ENCODE assay signal across 16 cellular contexts in the genomic region with DNA sequence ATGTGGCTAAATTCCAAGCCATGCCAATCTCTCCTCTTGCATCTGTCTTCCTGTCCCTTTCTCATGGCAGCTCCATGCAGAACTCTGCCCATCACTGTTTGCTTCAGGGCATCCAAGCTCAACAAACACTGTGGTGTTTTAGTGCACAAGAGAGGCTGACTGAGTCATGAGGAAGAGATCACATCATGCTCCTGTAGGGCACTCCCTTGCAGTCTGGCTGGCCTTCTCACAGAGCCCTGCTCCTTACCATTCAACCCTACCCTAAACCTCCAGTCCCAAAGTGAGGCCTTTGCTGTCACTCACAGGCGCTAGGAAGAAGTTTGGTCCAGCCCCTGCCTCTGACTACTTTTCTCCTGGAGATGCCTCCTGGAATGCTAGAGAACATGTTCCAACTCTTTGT.
"Had no signal": no experiment of that assay in that cellular context is flagged by ENCODE, and none has a peak within 500 bp of the region (broad histone marks: within the 10 kb centered on the region; RNA-seq: fewer than 3 reads in every experiment).

No MANE protein-coding gene starts in this region.

- DNase-seq: activated CD4-positive, alpha-beta T cell treated with anti-CD3 and anti-CD28 coated beads, Interleukin-2, amount 50 U/mL, for 1 hour; activated CD8-positive, alpha-beta memory T cell treated with anti-CD3 and anti-CD28 coated beads, Interleukin-2, amount 50 U/mL, for 48 hours; activated effector memory CD4-positive, alpha-beta T cell treated with Interleukin-2 at 50 U/mL for 16 hours; activated T-cell treated with anti-CD3 and anti-CD28 coated beads, Interleukin-2, amount 50 U/mL, for 48 hours; effector CD4-positive, alpha-beta T cell; heart left ventricle; mesenchymal stem cell; mucosa of descending colon; naive B cell; stimulated activated CD4-positive, alpha-beta T cell treated with anti-CD3 and anti-CD28 coated beads, Interleukin-4, amount 100 ng/mL, for 1 hour; stomach; T-helper 1 cell; T-helper 9 cell; upper lobe of left lung had no signal

- H3K36me3 ChIP-seq: gastroesophageal sphincter, heart left ventricle, right atrium auricular region, stomach, upper lobe of left lung had no signal

- H3K27me3 ChIP-seq: gastroesophageal sphincter, heart left ventricle, right atrium auricular region, stomach, upper lobe of left lung had no signal

- H3K4me3 ChIP-seq: gastroesophageal sphincter, heart left ventricle, mucosa of descending colon, right atrium auricular region, stomach, upper lobe of left lung had no signal

- H3K27ac ChIP-seq: gastroesophageal sphincter, heart left ventricle, right atrium auricular region, stomach, upper lobe of left lung had no signal

- H3K4me1 ChIP-seq: gastroesophageal sphincter, heart left ventricle, right atrium auricular region, stomach, upper lobe of left lung had no signal

- H3K9me3 ChIP-seq: gastroesophageal sphincter, heart left ventricle, mucosa of descending colon, right atrium auricular region, stomach, upper lobe of left lung had no signal
